ENCODE assay signal across 11 cellular contexts in the genomic region with DNA sequence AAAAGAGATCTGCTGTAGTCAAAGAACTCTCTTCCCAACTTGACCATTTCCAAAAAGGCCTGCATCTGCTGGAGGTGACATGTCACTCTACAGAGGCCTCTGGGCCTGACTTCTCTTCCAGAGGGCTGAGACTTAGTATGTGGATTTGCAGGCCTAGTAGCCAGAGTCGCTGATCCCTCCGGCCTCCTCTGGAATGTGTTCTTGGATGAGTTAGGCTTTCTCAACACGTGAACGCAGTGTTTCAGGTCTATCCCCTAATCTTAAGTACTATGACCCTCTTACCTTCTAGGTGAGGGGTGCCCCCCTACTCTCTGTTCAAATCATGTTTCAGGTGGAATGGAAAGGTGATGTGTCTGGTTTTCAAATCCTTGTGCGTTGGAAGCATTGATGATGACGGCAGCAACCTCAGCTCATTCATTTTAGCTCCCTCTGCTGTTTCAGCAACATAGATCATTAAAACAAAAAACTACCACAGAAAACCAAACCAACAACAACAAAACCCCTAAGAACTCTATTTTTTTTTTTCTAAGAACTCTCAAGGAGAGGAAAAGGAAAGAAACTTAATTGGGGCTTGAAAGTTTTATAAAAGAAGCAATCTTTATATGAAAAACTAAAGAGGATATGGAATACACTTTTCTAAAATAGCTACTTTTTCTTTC. TPM values are rescaled to one million over a fixed set of nuclear protein-coding genes. Genes with fewer than 3 reads are reported as not detected.
A peak's percentile ranks its signal among the peaks of the same experiment; 100 is the strongest.
DNase-seq lines count a peak whose midpoint lies in the region; ATAC-seq, FAIRE-seq and TF ChIP-seq lines count a peak whose summit lies in the region.
"Had no signal": no experiment of that assay in that cellular context is flagged by ENCODE, and none has a peak within 500 bp of the region (broad histone marks: within the 10 kb centered on the region; RNA-seq: fewer than 3 reads in every experiment).

No MANE protein-coding gene starts in this region.

- H3K27me3 Mint-ChIP-seq in CD8-positive, alpha-beta T cell (ENCODE audit: low read depth): peaks cover 6% of the 10 kb centered on the region

- H3K9me3 Mint-ChIP-seq in CD8-positive, alpha-beta T cell: no peaks in the 10 kb centered on the region
- H3K9me3 Mint-ChIP-seq: naive thymus-derived CD8-positive, alpha-beta T cell had no signal

- no peak overlapping the region for H3K4me3 Mint-ChIP-seq in CD8-positive, alpha-beta T cell
- H3K4me3 Mint-ChIP-seq: naive thymus-derived CD8-positive, alpha-beta T cell had no signal

- H3K4me3 ChIP-seq in GM06990 (replicated peaks; ENCODE audit: low read depth, low read length) (no peak overlapping the region), adrenal gland (no peak overlapping the region)
- no peak overlapping the region for H3K4me3 ChIP-seq in CD8-positive, alpha-beta T cell (ENCODE audit: low read depth, low read length)

- DNase-seq in GM06990 (ENCODE audit: extremely low read depth, insufficient read length): no peak
- DNase-seq in adrenal gland: peak in 1 of 7 donors; percentile 26
- DNase-seq in kidney glomerular epithelial cell (lab: John Stamatoyannopoulos, UW): peak; percentile 29
- DNase-seq in NCI-H2171 (lab: John Stamatoyannopoulos, UW): no peak
- no peak for DNase-seq in stimulated activated CD4-positive, alpha-beta T cell treated with anti-CD3 and anti-CD28 coated beads, Interleukin-4, amount 100 ng/mL, for 4 hours
- DNase-seq in retina: no peak
- DNase-seq in CD8-positive, alpha-beta T cell: no peak
- DNase-seq: activated CD4-positive, CD25-positive, alpha-beta regulatory T cell treated with anti-CD3 and anti-CD28 coated beads, Interleukin-2, amount 50 U/mL, for 72 hours; NCI-H187 treated with DMSO at 0.1 percent for 48 hours had no signal

- peak; percentile 27 for TF ChIP-seq CTCF in GM06990 (IDR thresholded peaks at IDR 0.05; ENCODE audit: insufficient read depth, low read length, poor library complexity, severe bottlenecking)
- peak; percentile 8 to 69 (median 47) for TF ChIP-seq CTCF in adrenal gland (IDR thresholded peaks at IDR 0.05)
- no peak for TF ChIP-seq CTCF in CD8-positive, alpha-beta T cell (IDR thresholded peaks at IDR 0.05)

- H3K4me1 Mint-ChIP-seq in CD8-positive, alpha-beta T cell (ENCODE audit: low read depth): no peaks in the 10 kb centered on the region

- ATAC-seq in CD8-positive, alpha-beta T cell: no peak
- ATAC-seq: naive thymus-derived CD8-positive, alpha-beta T cell had no signal

- POLR2A ChIA-PET in CD8-positive, alpha-beta T cell (lab: Charles Lee): no interaction called here

- CTCF ChIA-PET in CD8-positive, alpha-beta T cell (lab: Charles Lee): interaction anchor here (0.6 to 1.1 kb wide), 6 partner anchors 13 to 1147 kb away, joined by 3 read pairs; no protein-coding TSS in a partner anchor

- no peak overlapping the region for H3K27ac Mint-ChIP-seq in CD8-positive, alpha-beta T cell
- H3K27ac Mint-ChIP-seq: naive thymus-derived CD8-positive, alpha-beta T cell had no signal

- H3K36me3 ChIP-seq in GM06990 (ENCODE audit: control insufficient read depth, insufficient read depth, low read length): no peaks in the 10 kb centered on the region
- H3K36me3 ChIP-seq in adrenal gland (replicated peaks in 1 of 2): no peaks in the 10 kb centered on the region
- H3K36me3 ChIP-seq in CD8-positive, alpha-beta T cell (ENCODE audit: insufficient read depth, low read length): no peaks in the 10 kb centered on the region

- no peak for TF ChIP-seq POLR2A in adrenal gland (IDR thresholded peaks at IDR 0.05)

- H3K9me3 ChIP-seq in adrenal gland (replicated peaks in 1 of 3): no peaks in the 10 kb centered on the region
- H3K9me3 ChIP-seq in CD8-positive, alpha-beta T cell (ENCODE audit: low read length): no peaks in the 10 kb centered on the region

- FAIRE-seq in A204.1 (lab: Jason Lieb, UNC): peak; percentile 83

- intact Hi-C loops in adrenal gland (cut with DNase I): loop anchor here in 1 of 2 donors (10.0 kb wide), 1 partner anchor 128 kb away; no protein-coding TSS in a partner anchor
- intact Hi-C loops in CD8-positive, alpha-beta T cell (cut with DNase I, micrococcal nuclease): loop anchor here in 1 of 2 experiments (1.0 kb wide), 1 partner anchor 130 kb away; no protein-coding TSS in a partner anchor

- H3K36me3 Mint-ChIP-seq in CD8-positive, alpha-beta T cell: no peaks in the 10 kb centered on the region
- H3K36me3 Mint-ChIP-seq: naive thymus-derived CD8-positive, alpha-beta T cell had no signal

- no peaks in the 10 kb centered on the region; the same call in 1 of the 2 replicates for H3K27me3 ChIP-seq in GM06990 (replicated peaks; ENCODE audit: control insufficient read depth, insufficient read depth, low read length)
- no peaks in the 10 kb centered on the region for H3K27me3 ChIP-seq in adrenal gland
- no peaks in the 10 kb centered on the region for H3K27me3 ChIP-seq in CD8-positive, alpha-beta T cell (ENCODE audit: insufficient read depth, low read length)

- peaks cover 0 to 8% of the 10 kb centered on the region in 2 donors for H3K4me1 ChIP-seq in adrenal gland (replicated peaks in 1 of 2)
- no peaks in the 10 kb centered on the region for H3K4me1 ChIP-seq in CD8-positive, alpha-beta T cell (ENCODE audit: insufficient read depth, low read length)

- WGBS in adrenal gland, 4 donors: 27 to 62% (median 56%) methylated on average over 3 to 6 of the region's 6 CpGs

- H3K27ac ChIP-seq in adrenal gland: peak overlapping the region in 1 of 5 donors; percentile 25
- no peak overlapping the region for H3K27ac ChIP-seq in CD8-positive, alpha-beta T cell (ENCODE audit: low read depth, low read length)

RNA-seq across cellular contexts. Expression of gene RWDD4, which starts 56.4 kb away (rescaled TPM):
- total RNA-seq in adrenal gland: 100 to 1,000 TPM in 2 of 8 donors, 10 to 100 TPM in 6; 39.4 to 157 (median 59.8) TPM
- 10 to 100 TPM; 27.0 to 57.6 (median 27.1) TPM for polyA plus RNA-seq in adrenal gland
- total RNA-seq in CD8-positive, alpha-beta T cell: 10 to 100 TPM in 1 of 2 experiments, 1 to 10 TPM in 1; 9.0 to 12.1 TPM

RNA-seq across cellular contexts. Expression of gene TRAPPC11, which starts 56.5 kb away (rescaled TPM):
- 100 to 1,000 TPM in 1 of 8 donors, 10 to 100 TPM in 7; 34.9 to 116 (median 50.8) TPM for total RNA-seq in adrenal gland
- polyA plus RNA-seq in adrenal gland: 10 to 100 TPM; 20.5 to 43.4 (median 21.7) TPM
- total RNA-seq in CD8-positive, alpha-beta T cell: 10 to 100 TPM; 14.7 to 22.1 TPM
